Comparison of ENCODE assay signal across 8 cellular contexts in genomic region chr5:177515580-177515979, GRCh38. TPM values are rescaled to one million over a fixed set of nuclear protein-coding genes. Genes with fewer than 3 reads are reported as not detected.
A peak's percentile ranks its signal among the peaks of the same experiment; 100 is the strongest.
DNase-seq lines count a peak whose midpoint lies in the region; ATAC-seq and TF ChIP-seq lines count a peak whose summit lies in the region.

No MANE protein-coding gene starts in this region.

- H3K4me3 Mint-ChIP-seq in CD8-positive, alpha-beta memory T cell = peak overlapping the region; percentile 63 to 100 (median 95)
- H3K4me3 Mint-ChIP-seq in dendritic cell treated with granulocyte-macrophage colony-stimulating factor and Interleukin-4, amounts not matched to agents 40 ng/mL and 50 ng/mL, for 4 days = peak overlapping the region; percentile 95
- H3K4me3 Mint-ChIP-seq in neural crest cell = peak overlapping the region; percentile 95

- POLR2A ChIA-PET in CD8-positive, alpha-beta memory T cell (lab: Charles Lee) = interaction anchor here (1.2 to 1.4 kb wide), 2 partner anchors 9 to 381 kb away, joined by 3 to 4 read pairs; partner anchors contain the start of gene NSD1

- peaks cover 5 to 70% (median 7%) of the 10 kb centered on the region in 3 donors for H3K36me3 Mint-ChIP-seq in CD8-positive, alpha-beta memory T cell
- H3K36me3 Mint-ChIP-seq in dendritic cell treated with granulocyte-macrophage colony-stimulating factor and Interleukin-4, amounts not matched to agents 40 ng/mL and 50 ng/mL, for 4 days (ENCODE audit: low read depth) = peaks cover 83% of the 10 kb centered on the region
- H3K36me3 Mint-ChIP-seq in neural crest cell (ENCODE audit: low read depth) = peaks cover 9% of the 10 kb centered on the region

- no peak for DNase-seq in CD8-positive, alpha-beta memory T cell
- no peak for DNase-seq in NB4 (ENCODE audit: low read depth)
- no peak for DNase-seq in neural crest cell (ENCODE audit: low read depth, low spot score)
- DNase-seq in DMS 273 treated with DMSO at 0.1 percent for 48 hours (lab: John Stamatoyannopoulos, UW) = no peak
- DNase-seq in omental fat pad (ENCODE audit: low spot score) = no peak
- no peak for DNase-seq in GM03348 (ENCODE audit: low spot score)

- peaks cover 0 to under 1% of the 10 kb centered on the region in 2 donors for H3K27me3 Mint-ChIP-seq in CD8-positive, alpha-beta memory T cell
- no peaks in the 10 kb centered on the region for H3K27me3 Mint-ChIP-seq in dendritic cell treated with granulocyte-macrophage colony-stimulating factor and Interleukin-4, amounts not matched to agents 40 ng/mL and 50 ng/mL, for 4 days
- peaks cover 2% of the 10 kb centered on the region for H3K27me3 Mint-ChIP-seq in neural crest cell (ENCODE audit: low read depth)

- no peaks in the 10 kb centered on the region for H3K27me3 ChIP-seq in CD8-positive, alpha-beta memory T cell (ENCODE audit: insufficient read depth, low read length, poor library complexity, severe bottlenecking)

- H3K27ac Mint-ChIP-seq in CD8-positive, alpha-beta memory T cell = peak overlapping the region in 4 of 8 donors; percentile 43 to 96 (median 62)
- peak overlapping the region; percentile 77 for H3K27ac Mint-ChIP-seq in dendritic cell treated with granulocyte-macrophage colony-stimulating factor and Interleukin-4, amounts not matched to agents 40 ng/mL and 50 ng/mL, for 4 days
- no peak overlapping the region for H3K27ac Mint-ChIP-seq in neural crest cell (ENCODE audit: unreplicated experiment)

- no peak for TF ChIP-seq POLR2A in NB4 (IDR thresholded peaks at IDR 0.05; ENCODE audit: extremely low read depth, insufficient read length)

- no peaks in the 10 kb centered on the region for H3K9me3 ChIP-seq in CD8-positive, alpha-beta memory T cell (ENCODE audit: low read length)

- ATAC-seq in omental fat pad (ENCODE audit: low FRiP score) = no peak
- ATAC-seq in GM21717 (IDR thresholded peaks at IDR 0.05; ENCODE audit: unreplicated experiment) = no peak

- H3K4me1 Mint-ChIP-seq in CD8-positive, alpha-beta memory T cell = peaks cover 39 to 54% (median 44%) of the 10 kb centered on the region in 3 donors
- peaks cover 72% of the 10 kb centered on the region for H3K4me1 Mint-ChIP-seq in dendritic cell treated with granulocyte-macrophage colony-stimulating factor and Interleukin-4, amounts not matched to agents 40 ng/mL and 50 ng/mL, for 4 days (ENCODE audit: low read depth)
- H3K4me1 Mint-ChIP-seq in neural crest cell = peaks cover 25% of the 10 kb centered on the region

- peak overlapping the region; percentile 75 for H3K27ac ChIP-seq in CD8-positive, alpha-beta memory T cell (ENCODE audit: low read depth, low read length)

- no peak for TF ChIP-seq CTCF in NB4 (IDR thresholded peaks at IDR 0.05; ENCODE audit: low read depth, low read length)
- TF ChIP-seq CTCF in neural crest cell (conservative IDR thresholded peaks at IDR 0.05) = no peak
- TF ChIP-seq CTCF in omental fat pad (IDR thresholded peaks at IDR 0.05) = no peak

- H3K4me3 ChIP-seq in CD8-positive, alpha-beta memory T cell (ENCODE audit: low read length) = peak overlapping the region; percentile 85
- peak overlapping the region; percentile 75 for H3K4me3 ChIP-seq in NB4 (ENCODE audit: low read depth, low read length)

- peaks cover 23% of the 10 kb centered on the region for H3K36me3 ChIP-seq in CD8-positive, alpha-beta memory T cell (ENCODE audit: insufficient read depth, low read length)

- peaks cover 21% of the 10 kb centered on the region for H3K4me1 ChIP-seq in CD8-positive, alpha-beta memory T cell (ENCODE audit: insufficient read depth, low read length)

- H3K9me3 Mint-ChIP-seq in CD8-positive, alpha-beta memory T cell = no peaks in the 10 kb centered on the region
- no peaks in the 10 kb centered on the region for H3K9me3 Mint-ChIP-seq in dendritic cell treated with granulocyte-macrophage colony-stimulating factor and Interleukin-4, amounts not matched to agents 40 ng/mL and 50 ng/mL, for 4 days
- no peaks in the 10 kb centered on the region for H3K9me3 Mint-ChIP-seq in neural crest cell

- intact Hi-C loops in dendritic cell treated with granulocyte-macrophage colony-stimulating factor and Interleukin-4, amounts not matched to agents 40 ng/mL and 50 ng/mL, for 4 days (cut with micrococcal nuclease) = no loop called here

- CTCF ChIA-PET in CD8-positive, alpha-beta memory T cell (lab: Charles Lee) = interaction anchor here (1.2 to 1.9 kb wide), 5 partner anchors 14 to 207 kb away, joined by 3 to 16 read pairs (median 5); partner anchors contain the start of gene PDLIM7

RNA-seq across cellular contexts. Expression of gene DDX41, which starts 1.2 kb away (rescaled TPM):
- total RNA-seq in CD8-positive, alpha-beta memory T cell = 100 to 1,000 TPM; 160 to 164 TPM
- 61.7 TPM for polyA plus RNA-seq in CD8-positive, alpha-beta memory T cell
- total RNA-seq in neural crest cell (125 and 130 TPM in 2 replicates), omental fat pad (10 to 100 TPM; 66.2 to 93.7 (median 73.6) TPM)

RNA-seq across cellular contexts. Expression of gene DOK3, which starts 6.0 kb away (rescaled TPM):
- 1 to 10 TPM; 4.2 to 5.1 TPM for total RNA-seq in CD8-positive, alpha-beta memory T cell
- polyA plus RNA-seq in CD8-positive, alpha-beta memory T cell = 0.08 TPM
- total RNA-seq in neural crest cell (10.5 and 11.4 TPM in 2 replicates), omental fat pad (10 to 100 TPM in 3 of 4 donors, 1 to 10 TPM in 1; 7.4 to 41.0 (median 16.3) TPM)

RNA-seq across cellular contexts. Expression of gene PDLIM7, which starts 18.2 kb away (rescaled TPM):
- 10 to 100 TPM; 28.4 to 30.4 TPM for total RNA-seq in CD8-positive, alpha-beta memory T cell
- 6.0 TPM for polyA plus RNA-seq in CD8-positive, alpha-beta memory T cell
- total RNA-seq in neural crest cell (129 and 147 TPM in 2 replicates), omental fat pad (10 to 100 TPM; 20.0 to 63.2 (median 34.2) TPM)

RNA-seq across cellular contexts. Expression of gene FAM193B, which starts 38.8 kb away (rescaled TPM):
- total RNA-seq in CD8-positive, alpha-beta memory T cell = 10 to 100 TPM; 72.9 to 76.6 TPM
- 8.5 TPM for polyA plus RNA-seq in CD8-positive, alpha-beta memory T cell
- 96.3 and 98.4 TPM in 2 replicates for total RNA-seq in neural crest cell
- total RNA-seq in omental fat pad = 10 to 100 TPM; 43.3 to 92.5 (median 50.9) TPM

RNA-seq across cellular contexts. Expression of gene DBN1, which starts 42.1 kb away (rescaled TPM):
- total RNA-seq in CD8-positive, alpha-beta memory T cell = 10 to 100 TPM; 47.9 to 50.5 TPM
- 28.1 TPM for polyA plus RNA-seq in CD8-positive, alpha-beta memory T cell
- total RNA-seq in neural crest cell (387 and 410 TPM in 2 replicates), omental fat pad (10 to 100 TPM; 33.5 to 78.5 (median 38.3) TPM)
